ENCODE assay signal across 6 cellular contexts in genomic region chr14:19011703-19012102, GRCh38. TPM values are rescaled to one million over a fixed set of nuclear protein-coding genes. Genes with fewer than 3 reads are reported as not detected.
"Had no signal": no experiment of that assay in that cellular context is flagged by ENCODE, and none has a peak within 500 bp of the region (broad histone marks: within the 10 kb centered on the region; RNA-seq: fewer than 3 reads in every experiment).

No MANE protein-coding gene starts in this region.

RNA-seq across cellular contexts. Expression of gene POTEM, which starts 44.5 kb away (rescaled TPM):
- total RNA-seq: K562, M059J, PC-3, Peyer's patch, Right ventricle myocardium inferior, SJCRH30 had no signal
- polyA plus RNA-seq: K562 had no signal
